8 cellular contexts compared by ENCODE assay signal in genomic region chr12:6062427-6063378, GRCh38.
A peak's percentile ranks its signal among the peaks of the same experiment; 100 is the strongest.
DNase-seq lines count a peak whose midpoint lies in the region; ATAC-seq and TF ChIP-seq lines count a peak whose summit lies in the region.

No MANE protein-coding gene starts in this region.

- WGBS in esophagus, 2 donors, result 62 to 66% methylated on average over 16 of the region's 16 CpGs

- intact Hi-C loops in natural killer cell (cut with micrococcal nuclease), result loop anchor here (1.0 to 10.0 kb wide), 2 partner anchors 223 to 472 kb away; partner anchors contain the start of gene GAPDH

- no peak overlapping the region for H3K4me3 Mint-ChIP-seq in activated CD8-positive, alpha-beta memory T cell treated with anti-CD3 and anti-CD28 coated beads, Interleukin-2, amount 10 ng/mL, durations not matched to agents 7 days and 5 days
- H3K4me3 Mint-ChIP-seq in natural killer cell, result no peak overlapping the region

- H3K27me3 Mint-ChIP-seq in activated CD8-positive, alpha-beta memory T cell treated with anti-CD3 and anti-CD28 coated beads, Interleukin-2, amount 10 ng/mL, durations not matched to agents 7 days and 5 days, result peaks cover 15% of the 10 kb centered on the region
- H3K27me3 Mint-ChIP-seq in natural killer cell (ENCODE audit: low read depth in 2 of 2), result peaks cover 36 to 51% of the 10 kb centered on the region in 2 donors

- H3K36me3 ChIP-seq in esophagus (ENCODE audit: control insufficient read depth in 2 of 2, insufficient read depth in 2 of 2, low read length in 1 of 2), result no peaks in the 10 kb centered on the region

- peak; percentile 86 for TF ChIP-seq CTCF in natural killer cell (IDR thresholded peaks at IDR 0.05)

- CTCF ChIA-PET in activated CD8-positive, alpha-beta memory T cell treated with anti-CD3 and anti-CD28 coated beads, Interleukin-2, amount 10 ng/mL, durations not matched to agents 7 days and 5 days (lab: Charles Lee), result no interaction called here

- peak; percentile 72 for ATAC-seq in activated CD8-positive, alpha-beta memory T cell treated with anti-CD3 and anti-CD28 coated beads, Interleukin-2, amount 10 ng/mL, durations not matched to agents 7 days and 5 days
- peak; percentile 76 to 98 (median 96) for ATAC-seq in natural killer cell

- no peak overlapping the region for H3K4me3 ChIP-seq in esophagus (ENCODE audit: low read depth in 1 of 2, low read length in 2 of 2)

- no peak overlapping the region for H3K27ac Mint-ChIP-seq in activated CD8-positive, alpha-beta memory T cell treated with anti-CD3 and anti-CD28 coated beads, Interleukin-2, amount 10 ng/mL, durations not matched to agents 7 days and 5 days
- no peak overlapping the region for H3K27ac Mint-ChIP-seq in natural killer cell

- H3K9me3 Mint-ChIP-seq in activated CD8-positive, alpha-beta memory T cell treated with anti-CD3 and anti-CD28 coated beads, Interleukin-2, amount 10 ng/mL, durations not matched to agents 7 days and 5 days (ENCODE audit: low read depth), result no peaks in the 10 kb centered on the region
- no peaks in the 10 kb centered on the region for H3K9me3 Mint-ChIP-seq in natural killer cell

- peaks cover 10 to 26% of the 10 kb centered on the region in 2 donors for H3K4me1 ChIP-seq in esophagus (ENCODE audit: control insufficient read depth in 2 of 2, insufficient read depth in 2 of 2, low read length in 1 of 2)

- no peaks in the 10 kb centered on the region for H3K4me1 Mint-ChIP-seq in activated CD8-positive, alpha-beta memory T cell treated with anti-CD3 and anti-CD28 coated beads, Interleukin-2, amount 10 ng/mL, durations not matched to agents 7 days and 5 days
- H3K4me1 Mint-ChIP-seq in natural killer cell, result no peaks in the 10 kb centered on the region

- peak overlapping the region; percentile 91 to 93 for H3K27ac ChIP-seq in esophagus (ENCODE audit: low read depth in 2 of 2, low read length in 1 of 2)

- H3K27me3 ChIP-seq in esophagus (ENCODE audit: control insufficient read depth in 1 of 2, insufficient read depth in 2 of 2, low read length in 2 of 2), result no peaks in the 10 kb centered on the region

- peak; percentile 59 for DNase-seq in activated gamma-delta T cell treated with Interleukin-2 at 50 U/mL for 16 hours
- no peak for DNase-seq in activated gamma-delta T cell (lab: John Stamatoyannopoulos, UW)
- DNase-seq in NCI-H510A (lab: John Stamatoyannopoulos, UW), result peak; percentile 44
- peak; percentile 61 for DNase-seq in activated CD8-positive, alpha-beta memory T cell treated with anti-CD3 and anti-CD28 coated beads, Interleukin-2, amount 10 ng/mL, durations not matched to agents 7 days and 5 days
- peak; percentile 43 for DNase-seq in natural killer cell
- peak; percentile 73 for DNase-seq in superior temporal gyrus (ENCODE audit: extremely low spot score)
- DNase-seq in epidermal melanocyte (ENCODE audit: insufficient read length, low spot score), result no peak

- no peaks in the 10 kb centered on the region for H3K36me3 Mint-ChIP-seq in activated CD8-positive, alpha-beta memory T cell treated with anti-CD3 and anti-CD28 coated beads, Interleukin-2, amount 10 ng/mL, durations not matched to agents 7 days and 5 days
- H3K36me3 Mint-ChIP-seq in natural killer cell, result no peaks in the 10 kb centered on the region

- H3K9me3 ChIP-seq in esophagus (ENCODE audit: control insufficient read depth in 2 of 2, insufficient read depth in 1 of 2, low read depth in 1 of 2, low read length in 1 of 2), result no peaks in the 10 kb centered on the region

Comparison
In these comparisons a context has a peak if more than half of its experiments do, and no peak if none do; other contexts are left out.
1. DNase-seq: peak in activated gamma-delta T cell treated with Interleukin-2 at 50 U/mL for 16 hours (single experiment), NCI-H510A (single experiment), activated CD8-positive, alpha-beta memory T cell treated with anti-CD3 and anti-CD28 coated beads, Interleukin-2, amount 10 ng/mL, durations not matched to agents 7 days and 5 days (single experiment), natural killer cell (single experiment) and superior temporal gyrus (single experiment); none in activated gamma-delta T cell (single experiment) and epidermal melanocyte (single experiment).